8 cellular contexts compared by ENCODE assay signal in genomic region chr3:129399145-129399894, GRCh38. TPM values are rescaled to one million over a fixed set of nuclear protein-coding genes. Genes with fewer than 3 reads are reported as not detected.
DNase-seq lines count a peak whose midpoint lies in the region; ATAC-seq, FAIRE-seq and TF ChIP-seq lines count a peak whose summit lies in the region.

No MANE protein-coding gene starts in this region.

- TF ChIP-seq POLR2A in GM12892 (IDR thresholded peaks at IDR 0.05; ENCODE audit: low read depth, low read length) = no peak
- TF ChIP-seq POLR2A in prostate gland (IDR thresholded peaks at IDR 0.05) = no peak

- H3K36me3 ChIP-seq in prostate gland = no peaks in the 10 kb centered on the region

- H3K27ac ChIP-seq in angular gyrus (ENCODE audit: low read depth, low read length) (peak overlapping the region; percentile 93), prostate gland (peak overlapping the region; percentile 82 to 92)

- peak; percentile 63 for DNase-seq in GM12892 (ENCODE audit: insufficient read length)
- peak; percentile 94 for DNase-seq in NCI-H1436 (lab: John Stamatoyannopoulos, UW)
- peak; percentile 38 to 84 (median 65) for DNase-seq in T-cell
- DNase-seq in left ventricle myocardium superior = peak; percentile 73
- DNase-seq in prostate gland (ENCODE audit: low spot score) = peak; percentile 80
- DNase-seq in urothelium cell line (ENCODE audit: low spot score) = peak; percentile 89

- peaks cover 3% of the 10 kb centered on the region for H3K4me1 ChIP-seq in prostate gland (replicated peaks)

- peaks cover 7% of the 10 kb centered on the region for H3K36me3 Mint-ChIP-seq in T-cell

- H3K27me3 Mint-ChIP-seq in T-cell = no peaks in the 10 kb centered on the region

- no peaks in the 10 kb centered on the region for H3K9me3 Mint-ChIP-seq in T-cell

- H3K27me3 ChIP-seq in prostate gland (replicated peaks; ENCODE audit: insufficient read depth) = no peaks in the 10 kb centered on the region

- no peaks in the 10 kb centered on the region for H3K9me3 ChIP-seq in prostate gland

- H3K4me3 ChIP-seq in prostate gland = peak overlapping the region; percentile 65 to 80

- POLR2A ChIA-PET in T-cell (lab: Charles Lee) = interaction anchor here (0.6 to 1.3 kb wide), 7 partner anchors 8 to 1728 kb away, joined by 3 to 8 read pairs (median 5); a partner anchor contains a TSS

- ATAC-seq in HG02840 (IDR thresholded peaks at IDR 0.05; ENCODE audit: low FRiP score, unreplicated experiment) (peak; percentile 73), T-cell (replicated peaks in 1 of 4) (peak; percentile 84 to 89 (median 86)), left ventricle myocardium superior (peak; percentile 93)

- CTCF ChIA-PET in T-cell (lab: Charles Lee) = interaction anchor here (0.6 to 1.2 kb wide), 8 partner anchors 12 to 696 kb away, joined by 3 to 14 read pairs (median 4); partner anchors contain the start of genes IFT122 (in 1 of the 2) and MBD4 (in 1 of the 2)

- WGBS in prostate gland = under 1% methylated on average over 25 of the region's 25 CpGs

- H3K4me3 Mint-ChIP-seq in T-cell = peak overlapping the region; percentile 95 to 100 (median 98)

- peaks cover 39 to 49% (median 45%) of the 10 kb centered on the region in 3 donors for H3K4me1 Mint-ChIP-seq in T-cell

- peak; percentile 42 to 84 (median 80) for TF ChIP-seq CTCF in prostate gland (IDR thresholded peaks at IDR 0.05)

- peak; percentile 94 for FAIRE-seq in GM12892 (lab: Jason Lieb, UNC)
- FAIRE-seq in urothelium cell line (lab: Jason Lieb, UNC) = no peak

- intact Hi-C loops in left ventricle myocardium superior (cut with micrococcal nuclease) (no loop called here), prostate gland (cut with DNase I) (no loop called here)

- H3K27ac Mint-ChIP-seq in T-cell = peak overlapping the region; percentile 99 to 100

RNA-seq across cellular contexts. Expression of gene EFCAB12, which starts 29.1 kb away (rescaled TPM):
- 0.76 TPM for polyA plus RNA-seq in GM12892 (2012; ENCODE audit: missing spikeins)
- total RNA-seq in T-cell (1 to 10 TPM; 1.2 to 2.7 (median 2.2) TPM), left ventricle myocardium superior (not detected), prostate gland (10 to 100 TPM in 1 of 2 donors, 1 to 10 TPM in 1; 6.2 to 13.7 TPM)

RNA-seq across cellular contexts. Expression of gene MBD4, which starts 40.4 kb away (rescaled TPM):
- 32.3 TPM for polyA plus RNA-seq in GM12892 (2012; ENCODE audit: missing spikeins)
- total RNA-seq in T-cell = 10 to 100 TPM; 43.1 to 59.4 (median 45.2) TPM
- 19.8 TPM for total RNA-seq in left ventricle myocardium superior
- 10 to 100 TPM; 20.6 to 34.0 TPM for total RNA-seq in prostate gland

RNA-seq across cellular contexts. Expression of gene IFT122, which starts 40.7 kb away (rescaled TPM):
- 7.1 TPM for polyA plus RNA-seq in GM12892 (2012; ENCODE audit: missing spikeins)
- total RNA-seq in T-cell = 10 to 100 TPM; 15.0 to 23.9 (median 18.1) TPM
- total RNA-seq in left ventricle myocardium superior = 16.8 TPM
- 10 to 100 TPM; 60.8 to 91.3 TPM for total RNA-seq in prostate gland

Comparison
In these comparisons a context has a peak if more than half of its experiments do, and no peak if none do; other contexts are left out.
1. Peak in every context shown above with its lines: DNase-seq, ATAC-seq, H3K4me3 ChIP-seq and H3K27ac ChIP-seq.